ENCODE assay signal across 8 cellular contexts in genomic region chr1:36450270-36450918, GRCh38. TPM values are rescaled to one million over a fixed set of nuclear protein-coding genes. Genes with fewer than 3 reads are reported as not detected.
DNase-seq lines count a peak whose midpoint lies in the region; ATAC-seq and TF ChIP-seq lines count a peak whose summit lies in the region.

A gene with protein sequence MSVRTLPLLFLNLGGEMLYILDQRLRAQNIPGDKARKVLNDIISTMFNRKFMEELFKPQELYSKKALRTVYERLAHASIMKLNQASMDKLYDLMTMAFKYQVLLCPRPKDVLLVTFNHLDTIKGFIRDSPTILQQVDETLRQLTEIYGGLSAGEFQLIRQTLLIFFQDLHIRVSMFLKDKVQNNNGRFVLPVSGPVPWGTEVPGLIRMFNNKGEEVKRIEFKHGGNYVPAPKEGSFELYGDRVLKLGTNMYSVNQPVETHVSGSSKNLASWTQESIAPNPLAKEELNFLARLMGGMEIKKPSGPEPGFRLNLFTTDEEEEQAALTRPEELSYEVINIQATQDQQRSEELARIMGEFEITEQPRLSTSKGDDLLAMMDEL (minus strand): TSS chr1:36450451. CDS start chr1:36450369, 82 bp downstream.

- H3K4me1 ChIP-seq in left lung: peaks cover 0 to 26% of the 10 kb centered on the region in 2 donors

- H3K4me3 ChIP-seq in left lung: peak within 1 kb of the TSS; percentile 45 to 67

- H3K27me3 ChIP-seq in left lung: no peaks in the 10 kb centered on the region

- H3K27ac ChIP-seq in left lung: peak within 1 kb of the TSS; percentile 98

- intact Hi-C loops in left lung (cut with DNase I): no loop called here

- peak; percentile 96 for ATAC-seq in HG03442 (IDR thresholded peaks at IDR 0.05; ENCODE audit: unreplicated experiment)
- ATAC-seq in left lung: peak; percentile 99

- H3K9me3 ChIP-seq in left lung: no peaks in the 10 kb centered on the region

- DNase-seq in Ammon's horn (ENCODE audit: low spot score) (peak; percentile 98), GM19238 (ENCODE audit: insufficient read length, low spot score) (peak; percentile 99), NCI-H524 treated with DMSO at 0.1 percent for 48 hours (lab: John Stamatoyannopoulos, UW) (peak; percentile 75), dermis blood vessel endothelial cell (peak; percentile 98), left lung (peak; percentile 96)
- peak; percentile 87 to 89 for DNase-seq in activated CD4-positive, alpha-beta T cell treated with anti-CD3 and anti-CD28 coated beads, Interleukin-2, amount 50 U/mL, for 48 hours
- peak; percentile 74 for DNase-seq in stimulated activated CD4-positive, alpha-beta T cell treated with anti-CD3 and anti-CD28 coated beads, Interleukin-2, amount 100 ng/mL, for 4 hours (ENCODE audit: low read depth)

- no peak for TF ChIP-seq CTCF in left lung (IDR thresholded peaks at IDR 0.05)

- peaks cover 0 to 15% of the 10 kb centered on the region in 2 donors for H3K36me3 ChIP-seq in left lung

RNA-seq across cellular contexts. Expression of the gene that starts here (rescaled TPM):
- total RNA-seq in dermis blood vessel endothelial cell: 3.5 and 6.5 TPM in 2 replicates
- 10 to 100 TPM in 1 of 2 donors, 1 to 10 TPM in 1; 9.3 to 10.4 TPM for total RNA-seq in left lung

Comparison
In these comparisons a context has a peak if more than half of its experiments do, and no peak if none do; other contexts are left out.
1. Peak in every context shown above with its lines: DNase-seq, ATAC-seq, H3K4me3 ChIP-seq and H3K27ac ChIP-seq.